Comparison of ENCODE assay signal across 8 cellular contexts in the genomic region with DNA sequence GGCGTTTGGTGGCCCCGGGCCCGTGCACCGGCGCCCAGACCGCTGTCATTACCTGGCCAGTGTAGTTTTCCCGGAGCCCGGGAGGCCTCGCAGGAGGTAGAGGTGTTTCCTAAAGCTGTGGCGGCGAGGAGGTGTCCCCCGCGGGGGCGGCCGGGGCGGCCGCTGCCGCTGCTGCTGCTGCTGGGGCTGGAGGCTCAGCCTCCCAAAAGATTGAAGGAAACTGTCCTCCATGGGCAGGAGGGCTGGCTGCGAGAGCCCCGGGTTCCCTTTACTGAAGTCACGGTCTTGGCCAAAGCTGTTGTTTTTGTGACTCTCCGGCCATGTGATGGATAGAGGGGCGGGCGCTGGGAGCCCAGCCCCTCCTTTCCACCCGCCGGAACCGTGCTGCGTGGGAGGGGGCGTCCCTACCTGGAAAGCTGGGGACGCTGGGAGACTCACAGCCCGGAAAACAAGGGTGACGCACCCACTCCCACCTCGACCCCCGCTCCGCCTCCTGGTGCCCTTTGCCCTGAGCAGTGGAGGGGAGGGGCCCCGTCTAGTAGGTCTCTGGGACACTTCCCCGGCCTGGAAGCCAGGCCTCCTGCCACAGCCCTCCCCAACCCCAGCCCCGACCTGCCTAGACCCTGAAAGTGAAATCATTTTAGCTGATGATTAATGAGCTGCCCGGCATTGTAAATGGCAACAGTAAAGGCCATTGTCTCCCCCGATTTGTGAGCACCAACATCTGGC. TPM values are rescaled to one million over a fixed set of nuclear protein-coding genes. Genes with fewer than 3 reads are reported as not detected.
DNase-seq lines count a peak whose midpoint lies in the region; TF ChIP-seq lines count a peak whose summit lies in the region.

A gene (minus strand): TSS at position 279 of the 729 bp plus-strand sequence. CDS start 48 bp downstream, at position 231.

- H3K27ac Mint-ChIP-seq in HFFc6, result peak within 1 kb of the TSS; percentile 32; the same call in 1 of the 2 replicates

- H3K36me3 ChIP-seq in kidney epithelial cell (ENCODE audit: control insufficient read depth, insufficient read depth, low read length), result no peaks in the 10 kb centered on the region

- H3K27me3 ChIP-seq in kidney epithelial cell (ENCODE audit: control insufficient read depth, insufficient read depth, low read length), result no peaks in the 10 kb centered on the region

- peak within 1 kb of the TSS; percentile 77 for H3K4me3 Mint-ChIP-seq in HFFc6

- H3K4me1 Mint-ChIP-seq in HFFc6 (ENCODE audit: low read depth), result peaks cover 20% of the 10 kb centered on the region

- H3K27me3 Mint-ChIP-seq in HFFc6 (ENCODE audit: insufficient read depth), result peaks cover 4% of the 10 kb centered on the region; the same call in 1 of the 2 replicates

- H3K4me3 ChIP-seq in GM12865 (ENCODE audit: low read depth, low read length), result peak within 1 kb of the TSS; percentile 75
- peak within 1 kb of the TSS; percentile 72 for H3K4me3 ChIP-seq in WI38 (ENCODE audit: low read depth, low read length)
- H3K4me3 ChIP-seq in cardiac fibroblast (replicated peaks in 1 of 2; ENCODE audit: low read depth in 2 of 2, low read length in 2 of 2), result peak within 1 kb of the TSS; percentile 58 to 60
- H3K4me3 ChIP-seq in kidney epithelial cell (ENCODE audit: low read depth, low read length), result peak within 1 kb of the TSS; percentile 62

- TF ChIP-seq CTCF in GM12865 (IDR thresholded peaks at IDR 0.05; ENCODE audit: insufficient read depth, low read depth, low read length, missing control alignments) (no peak), HFFc6 (IDR thresholded peaks at IDR 0.05) (no peak), WI38 (IDR thresholded peaks at IDR 0.05; ENCODE audit: low read depth, low read length) (no peak), cardiac fibroblast (IDR thresholded peaks at IDR 0.05; ENCODE audit: low read depth, low read length) (no peak), kidney epithelial cell (IDR thresholded peaks at IDR 0.05; ENCODE audit: insufficient read depth, low read length, poor library complexity, severe bottlenecking) (no peak)

- peaks cover 9% of the 10 kb centered on the region for H3K36me3 Mint-ChIP-seq in HFFc6 (ENCODE audit: low read depth)

- no peaks in the 10 kb centered on the region for H3K9me3 Mint-ChIP-seq in HFFc6

- DNase-seq in GM12865 (ENCODE audit: low read depth) (peak; percentile 95), HFFc6 (no peak), NAMALWA (ENCODE audit: low spot score) (peak; percentile 82), cardiac fibroblast (ENCODE audit: low read depth in 2 of 2) (peak; percentile 44 to 60), kidney epithelial cell (ENCODE audit: low read depth) (no peak), NCI-H1436 (lab: John Stamatoyannopoulos, UW) (no peak)
- DNase-seq in stimulated activated CD4-positive, alpha-beta T cell treated with anti-CD3 and anti-CD28 coated beads, Interleukin-15, amount 100 ng/mL, for 24 hours, result peak; percentile 93

RNA-seq across cellular contexts. Expression of the gene that starts here (rescaled TPM):
- total RNA-seq in HFFc6 (2021; fragmentation: NEBNext Ultra II Directional; extraction: Animal tissue kit (Norgen Biotek cat#: 25700)), result under 1 TPM; 0.08 to 0.60 (median 0.33) TPM
- total RNA-seq in kidney epithelial cell, result 4.4 and 7.8 TPM in 2 replicates

Comparison
In these comparisons a context has a peak if more than half of its experiments do, and no peak if none do; other contexts are left out.
1. DNase-seq: peak in GM12865 (single experiment), NAMALWA (single experiment), cardiac fibroblast (2 of 2) and stimulated activated CD4-positive, alpha-beta T cell treated with anti-CD3 and anti-CD28 coated beads, Interleukin-15, amount 100 ng/mL, for 24 hours (single experiment); none in HFFc6 (single experiment), kidney epithelial cell (single experiment) and NCI-H1436 (single experiment).
2. Peak in every context shown above with its lines, with median percentiles within 50 percentile points of each other: H3K4me3 ChIP-seq.